ENCODE assay signal across 8 cellular contexts in the genomic region with DNA sequence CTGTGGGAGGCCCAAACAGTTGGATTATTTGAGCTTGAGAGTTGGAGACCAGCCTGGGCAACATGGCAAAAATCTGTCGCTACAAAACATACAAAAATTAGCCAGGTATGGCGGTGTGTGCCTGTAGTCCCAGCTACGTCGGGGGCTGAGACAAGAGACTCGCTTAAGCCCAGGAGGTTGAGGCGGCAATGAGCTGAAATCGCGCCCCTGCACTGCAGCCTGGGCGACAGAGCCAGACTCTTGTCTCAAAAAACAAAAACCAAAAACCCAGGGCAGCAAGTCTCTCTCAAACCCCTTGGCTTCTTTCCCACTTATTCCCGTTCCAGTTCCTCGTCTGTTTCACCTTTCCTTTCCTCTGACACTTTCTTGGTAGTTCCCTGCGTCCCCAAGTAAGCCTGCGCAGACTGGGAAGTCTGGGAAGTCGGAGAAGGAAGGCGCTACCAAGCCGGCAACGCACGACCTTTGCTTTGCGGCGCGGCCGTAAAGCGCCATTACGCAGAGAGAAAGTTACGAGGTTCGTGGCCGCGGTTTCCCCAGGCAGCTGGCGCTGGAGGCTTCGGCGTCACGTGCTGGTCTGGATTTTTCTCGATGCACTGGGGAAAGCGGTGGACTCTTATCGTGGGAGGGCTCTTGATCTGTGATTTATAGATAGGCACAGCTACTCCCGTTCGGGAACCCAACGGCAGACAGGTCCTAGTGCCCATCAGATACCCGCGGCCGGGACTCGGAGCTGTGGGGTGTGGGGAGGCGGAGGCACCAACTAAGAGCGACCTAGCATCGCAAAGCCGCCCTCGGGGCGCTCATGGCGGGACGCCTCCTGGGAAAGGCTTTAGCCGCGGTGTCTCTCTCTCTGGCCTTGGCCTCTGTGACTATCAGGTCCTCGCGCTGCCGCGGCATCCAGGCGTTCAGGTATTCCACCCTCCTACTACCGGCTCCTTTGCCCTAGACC. TPM values are rescaled to one million over a fixed set of nuclear protein-coding genes. Genes with fewer than 3 reads are reported as not detected.
DNase-seq lines count a peak whose midpoint lies in the region; ATAC-seq and TF ChIP-seq lines count a peak whose summit lies in the region.

A gene with protein sequence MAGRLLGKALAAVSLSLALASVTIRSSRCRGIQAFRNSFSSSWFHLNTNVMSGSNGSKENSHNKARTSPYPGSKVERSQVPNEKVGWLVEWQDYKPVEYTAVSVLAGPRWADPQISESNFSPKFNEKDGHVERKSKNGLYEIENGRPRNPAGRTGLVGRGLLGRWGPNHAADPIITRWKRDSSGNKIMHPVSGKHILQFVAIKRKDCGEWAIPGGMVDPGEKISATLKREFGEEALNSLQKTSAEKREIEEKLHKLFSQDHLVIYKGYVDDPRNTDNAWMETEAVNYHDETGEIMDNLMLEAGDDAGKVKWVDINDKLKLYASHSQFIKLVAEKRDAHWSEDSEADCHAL (plus strand): TSS at position 470 of the 949 bp plus-strand sequence. CDS start 333 bp downstream, at position 803.

- ATAC-seq in RWPE2 (ENCODE audit: low read depth), result peak; percentile 92
- ATAC-seq in natural killer cell, result peak; percentile 85 to 92 (median 88)

- H3K27me3 ChIP-seq in RWPE2 (ENCODE audit: insufficient read depth, poor library complexity, severe bottlenecking), result no peaks in the 10 kb centered on the region

- peak within 1 kb of the TSS; percentile 99 for H3K4me3 Mint-ChIP-seq in activated T-helper 2 cell treated with anti-CD3 and anti-CD28 coated beads, Interferon-gamma antibody, Interleukin-2, Interleukin-4, amounts not matched to agents 10 μg/mL and 5 μg/mL and 100 μg/mL, durations not matched to agents 14 hours and 24 hours and 36 hours (ENCODE audit: low read depth)
- H3K4me3 Mint-ChIP-seq in natural killer cell, result peak within 1 kb of the TSS; percentile 99

- H3K27me3 Mint-ChIP-seq in activated T-helper 2 cell treated with anti-CD3 and anti-CD28 coated beads, Interferon-gamma antibody, Interleukin-2, Interleukin-4, amounts not matched to agents 10 μg/mL and 5 μg/mL and 100 μg/mL, durations not matched to agents 14 hours and 24 hours and 36 hours (ENCODE audit: low read depth), result no peaks in the 10 kb centered on the region
- H3K27me3 Mint-ChIP-seq in natural killer cell (ENCODE audit: low read depth in 2 of 2), result no peaks in the 10 kb centered on the region

- H3K4me1 Mint-ChIP-seq in activated T-helper 2 cell treated with anti-CD3 and anti-CD28 coated beads, Interferon-gamma antibody, Interleukin-2, Interleukin-4, amounts not matched to agents 10 μg/mL and 5 μg/mL and 100 μg/mL, durations not matched to agents 14 hours and 24 hours and 36 hours (ENCODE audit: low read depth), result peaks cover 20% of the 10 kb centered on the region
- H3K4me1 Mint-ChIP-seq in natural killer cell, result peaks cover 34% of the 10 kb centered on the region in 2 donors

- H3K9me3 ChIP-seq in RWPE2 (ENCODE audit: severe bottlenecking), result no peaks in the 10 kb centered on the region

- peaks cover 4% of the 10 kb centered on the region; the same call in 1 of the 2 replicates for H3K36me3 ChIP-seq in RWPE2 (ENCODE audit: low read depth)

- no peaks in the 10 kb centered on the region for H3K36me3 Mint-ChIP-seq in activated T-helper 2 cell treated with anti-CD3 and anti-CD28 coated beads, Interferon-gamma antibody, Interleukin-2, Interleukin-4, amounts not matched to agents 10 μg/mL and 5 μg/mL and 100 μg/mL, durations not matched to agents 14 hours and 24 hours and 36 hours (ENCODE audit: low read depth)
- H3K36me3 Mint-ChIP-seq in natural killer cell, result no peaks in the 10 kb centered on the region

- H3K9me3 Mint-ChIP-seq in activated T-helper 2 cell treated with anti-CD3 and anti-CD28 coated beads, Interferon-gamma antibody, Interleukin-2, Interleukin-4, amounts not matched to agents 10 μg/mL and 5 μg/mL and 100 μg/mL, durations not matched to agents 14 hours and 24 hours and 36 hours, result no peaks in the 10 kb centered on the region
- no peaks in the 10 kb centered on the region for H3K9me3 Mint-ChIP-seq in natural killer cell

- H3K27ac Mint-ChIP-seq in activated T-helper 2 cell treated with anti-CD3 and anti-CD28 coated beads, Interferon-gamma antibody, Interleukin-2, Interleukin-4, amounts not matched to agents 10 μg/mL and 5 μg/mL and 100 μg/mL, durations not matched to agents 14 hours and 24 hours and 36 hours, result peak within 1 kb of the TSS; percentile 98
- peak within 1 kb of the TSS; percentile 98 to 100 for H3K27ac Mint-ChIP-seq in natural killer cell

- H3K4me1 ChIP-seq in RWPE2 (ENCODE audit: insufficient read depth, poor library complexity, severe bottlenecking), result peaks cover 15% of the 10 kb centered on the region

- intact Hi-C loops in activated T-helper 2 cell treated with anti-CD3 and anti-CD28 coated beads, Interferon-gamma antibody, Interleukin-2, Interleukin-4, amounts not matched to agents 10 μg/mL and 5 μg/mL and 100 μg/mL, durations not matched to agents 14 hours and 24 hours and 36 hours (cut with micrococcal nuclease), result loop anchor here (1.0 kb wide), 1 partner anchor 31 kb away; a partner anchor contains a TSS
- intact Hi-C loops in natural killer cell (cut with micrococcal nuclease), result loop anchor here (1.0 kb wide), 2 partner anchors 31 to 43 kb away; a partner anchor contains a TSS

- peak; percentile 97 for DNase-seq in ELF-1 (ENCODE audit: low read depth, low spot score)
- peak; percentile 95 for DNase-seq in H4 (ENCODE audit: low spot score)
- peak; percentile 96 for DNase-seq in LoVo (ENCODE audit: low spot score)
- DNase-seq in RWPE2 (ENCODE audit: low spot score), result peak; percentile 90
- DNase-seq in activated T-helper 2 cell treated with anti-CD3 and anti-CD28 coated beads, Interferon-gamma antibody, Interleukin-2, Interleukin-4, amounts not matched to agents 10 μg/mL and 5 μg/mL and 100 μg/mL, durations not matched to agents 14 hours and 24 hours and 36 hours (ENCODE audit: low spot score), result peak; percentile 84
- DNase-seq in fibroblast of mammary gland (ENCODE audit: low read depth), result peak; percentile 97
- peak; percentile 91 for DNase-seq in natural killer cell
- DNase-seq in stimulated activated naive CD4-positive, alpha-beta T cell treated with Interleukin-2 at 50 U/mL for 16 hours (lab: John Stamatoyannopoulos, UW), result peak; percentile 87

- no peak for TF ChIP-seq CTCF in RWPE2 (IDR thresholded peaks at IDR 0.05; ENCODE audit: poor library complexity, severe bottlenecking)
- no peak for TF ChIP-seq CTCF in fibroblast of mammary gland (conservative IDR thresholded peaks at IDR 0.05; ENCODE audit: control insufficient read depth, insufficient read depth, low read depth, low read length)
- no peak for TF ChIP-seq CTCF in natural killer cell (IDR thresholded peaks at IDR 0.05)

- peak within 1 kb of the TSS; percentile 64 for H3K27ac ChIP-seq in RWPE2 (ENCODE audit: poor library complexity, severe bottlenecking)

- peak within 1 kb of the TSS; percentile 53 for H3K4me3 ChIP-seq in RWPE2 (ENCODE audit: severe bottlenecking)
- H3K4me3 ChIP-seq in fibroblast of mammary gland (ENCODE audit: control insufficient read depth, low read depth, low read length), result peak within 1 kb of the TSS; percentile 80

RNA-seq across cellular contexts. Expression of the gene that starts here (rescaled TPM):
- 12.6 and 16.0 TPM in 2 replicates for total RNA-seq in H4 (2014; rRNA removed; shearing (Covaris generic))
- 12.0 and 12.1 TPM in 2 replicates for total RNA-seq in activated T-helper 2 cell treated with anti-CD3 and anti-CD28 coated beads, Interferon-gamma antibody, Interleukin-2, Interleukin-4, amounts not matched to agents 10 μg/mL and 5 μg/mL and 100 μg/mL, durations not matched to agents 14 hours and 24 hours and 36 hours
- 1 to 10 TPM; 7.3 to 9.6 (median 9.5) TPM for total RNA-seq in natural killer cell

Comparison
In these comparisons a context has a peak if more than half of its experiments do, and no peak if none do; other contexts are left out.
1. Peak in every context shown above with its lines: DNase-seq, ATAC-seq, H3K4me3 ChIP-seq and H3K27ac ChIP-seq.